11 cellular contexts compared by ENCODE assay signal in the genomic region with DNA sequence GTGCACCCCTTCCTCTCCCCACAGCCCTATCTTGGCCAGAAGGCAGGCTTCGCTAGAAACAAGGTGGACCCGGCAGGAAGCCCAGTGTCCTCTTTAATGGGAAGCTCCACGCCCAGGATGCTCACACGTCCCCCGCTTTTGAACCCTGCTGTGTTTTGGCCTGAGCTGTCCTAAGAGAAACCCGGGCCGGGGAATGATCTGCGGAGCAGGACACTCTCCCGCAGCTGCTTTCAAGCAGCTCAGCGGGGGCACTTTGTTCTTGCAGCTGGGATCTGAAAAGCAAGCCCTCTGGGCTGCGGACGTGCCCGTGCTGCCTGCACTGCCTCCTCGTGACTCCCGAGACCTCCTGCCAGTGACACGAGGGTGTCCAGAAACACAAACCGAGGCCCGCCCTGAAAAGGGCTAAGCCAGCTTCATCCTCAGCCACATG. TPM values are rescaled to one million over a fixed set of nuclear protein-coding genes. Genes with fewer than 3 reads are reported as not detected.
A peak's percentile ranks its signal among the peaks of the same experiment; 100 is the strongest.
DNase-seq lines count a peak whose midpoint lies in the region; ATAC-seq and TF ChIP-seq lines count a peak whose summit lies in the region.
"Had no signal": no experiment of that assay in that cellular context is flagged by ENCODE, and none has a peak within 500 bp of the region (broad histone marks: within the 10 kb centered on the region; RNA-seq: fewer than 3 reads in every experiment).

No MANE protein-coding gene starts in this region.

- TF ChIP-seq CTCF in choroid plexus epithelial cell (conservative IDR thresholded peaks at IDR 0.05; ENCODE audit: low read depth, low read length): no peak
- TF ChIP-seq CTCF in natural killer cell (IDR thresholded peaks at IDR 0.05): no peak
- no peak for TF ChIP-seq CTCF in PC-3 (conservative IDR thresholded peaks at IDR 0.05; ENCODE audit: low read depth, low read length)

- H3K27me3 ChIP-seq in layer of hippocampus (ENCODE audit: control insufficient read depth, insufficient read depth, low read length): no peaks in the 10 kb centered on the region
- H3K27me3 ChIP-seq in PC-3 (ENCODE audit: low read length): no peaks in the 10 kb centered on the region

- H4K20me1 ChIP-seq in PC-3 (ENCODE audit: low read length): no peaks in the 10 kb centered on the region

- H3K4me1 ChIP-seq in PC-3 (ENCODE audit: insufficient read depth, low read length): peaks cover 41% of the 10 kb centered on the region

- H3K79me2 ChIP-seq in PC-3 (ENCODE audit: low read length): peaks cover 79% of the 10 kb centered on the region

- peaks cover 4 to 6% of the 10 kb centered on the region in 2 donors for H3K9me3 Mint-ChIP-seq in natural killer cell
- H3K9me3 Mint-ChIP-seq: activated T-cell treated with anti-CD3 and anti-CD28 coated beads, Interleukin-2, amount 50 U/mL, for 24 hours had no signal

- no peak overlapping the region for H3K4me3 Mint-ChIP-seq in natural killer cell
- H3K4me3 Mint-ChIP-seq: activated T-cell treated with anti-CD3 and anti-CD28 coated beads, Interleukin-2, amount 50 U/mL, for 24 hours had no signal

- ATAC-seq in GM18502 (IDR thresholded peaks at IDR 0.05; ENCODE audit: poor library complexity, unreplicated experiment) (no peak), natural killer cell (no peak), GM19035 (IDR thresholded peaks at IDR 0.05; ENCODE audit: unreplicated experiment) (no peak), PC-3 (no peak)

- H3K27ac ChIP-seq in layer of hippocampus (ENCODE audit: low read depth, low read length): peak overlapping the region; percentile 22
- no peak overlapping the region for H3K27ac ChIP-seq in PC-3 (ENCODE audit: low read length)

- H3K9me2 ChIP-seq in PC-3 (replicated peaks; ENCODE audit: low read length): no peaks in the 10 kb centered on the region

- no peaks in the 10 kb centered on the region for H3K4me1 Mint-ChIP-seq in natural killer cell

- intact Hi-C loops in natural killer cell (cut with micrococcal nuclease) (no loop called here), PC-3 (cut with micrococcal nuclease) (no loop called here)

- DNase-seq in NCI-H748 (lab: John Stamatoyannopoulos, UW; ENCODE audit: unreplicated experiment) (peak; percentile 16), NCI-H748 treated with DMSO at 0.1 percent for 48 hours (lab: John Stamatoyannopoulos, UW) (no peak), choroid plexus epithelial cell (ENCODE audit: low read depth) (peak; percentile 95), natural killer cell (no peak), PC-3 (no peak)
- DNase-seq: activated T-cell treated with anti-CD3 and anti-CD28 coated beads, Interleukin-2, amount 50 U/mL, for 24 hours; EL; stimulated activated naive CD4-positive, alpha-beta T cell had no signal

- H3K36me3 ChIP-seq in PC-3 (ENCODE audit: low read depth, low read length): peaks cover 3% of the 10 kb centered on the region; the same call in 1 of the 2 replicates

- no peaks in the 10 kb centered on the region for H3K27me3 Mint-ChIP-seq in natural killer cell (ENCODE audit: low read depth in 2 of 2)
- H3K27me3 Mint-ChIP-seq: activated T-cell treated with anti-CD3 and anti-CD28 coated beads, Interleukin-2, amount 50 U/mL, for 24 hours had no signal

- H3K9me3 ChIP-seq in PC-3 (ENCODE audit: low read length): no peaks in the 10 kb centered on the region

- CTCF ChIA-PET in PC-3 (lab: Charles Lee): no interaction called here

- no peak overlapping the region for H3K27ac Mint-ChIP-seq in natural killer cell
- H3K27ac Mint-ChIP-seq: activated T-cell treated with anti-CD3 and anti-CD28 coated beads, Interleukin-2, amount 50 U/mL, for 24 hours had no signal

- peaks cover 5% of the 10 kb centered on the region for H3F3A ChIP-seq in PC-3 (ENCODE audit: low read length, unreplicated experiment)

- H3K36me3 Mint-ChIP-seq in natural killer cell: no peaks in the 10 kb centered on the region

- no peak overlapping the region for H2AFZ ChIP-seq in PC-3 (ENCODE audit: low read length)

- POLR2A ChIA-PET in PC-3 (lab: Charles Lee; ENCODE audit: unreplicated experiment): no interaction called here

- H3K4me3 ChIP-seq in choroid plexus epithelial cell (ENCODE audit: low read depth, low read length): no peak overlapping the region
- no peak overlapping the region for H3K4me3 ChIP-seq in PC-3 (ENCODE audit: low read length)

- no peak overlapping the region for H3K9ac ChIP-seq in PC-3 (ENCODE audit: low read length)

- H3K4me2 ChIP-seq in PC-3 (ENCODE audit: low read length): no peak overlapping the region

- BruUV-seq in PC-3 (replicated peaks; lab: Mats Ljungman, UMichigan): no TSS peak

RNA-seq across cellular contexts. Expression of a gene that starts 30.0 kb away (rescaled TPM):
- total RNA-seq in natural killer cell: 1 to 10 TPM; 1.1 to 2.7 (median 1.3) TPM
- 79.1 and 80.5 TPM in 2 replicates for total RNA-seq in PC-3 (2014; rRNA removed)

Comparison
In these comparisons a context has a peak if more than half of its experiments do, and no peak if none do; other contexts are left out.
1. DNase-seq: peak in NCI-H748 (single experiment) and choroid plexus epithelial cell (single experiment); none in NCI-H748 treated with DMSO at 0.1 percent for 48 hours (single experiment), natural killer cell (single experiment) and PC-3 (single experiment).
2. RNA of a gene that starts 30.0 kb away (total RNA-seq): 79.1 to 80.5 TPM in PC-3; 1.1 to 2.7 TPM in natural killer cell; every median in the first group is over 10 times any median in the second.